In the genomic region with DNA sequence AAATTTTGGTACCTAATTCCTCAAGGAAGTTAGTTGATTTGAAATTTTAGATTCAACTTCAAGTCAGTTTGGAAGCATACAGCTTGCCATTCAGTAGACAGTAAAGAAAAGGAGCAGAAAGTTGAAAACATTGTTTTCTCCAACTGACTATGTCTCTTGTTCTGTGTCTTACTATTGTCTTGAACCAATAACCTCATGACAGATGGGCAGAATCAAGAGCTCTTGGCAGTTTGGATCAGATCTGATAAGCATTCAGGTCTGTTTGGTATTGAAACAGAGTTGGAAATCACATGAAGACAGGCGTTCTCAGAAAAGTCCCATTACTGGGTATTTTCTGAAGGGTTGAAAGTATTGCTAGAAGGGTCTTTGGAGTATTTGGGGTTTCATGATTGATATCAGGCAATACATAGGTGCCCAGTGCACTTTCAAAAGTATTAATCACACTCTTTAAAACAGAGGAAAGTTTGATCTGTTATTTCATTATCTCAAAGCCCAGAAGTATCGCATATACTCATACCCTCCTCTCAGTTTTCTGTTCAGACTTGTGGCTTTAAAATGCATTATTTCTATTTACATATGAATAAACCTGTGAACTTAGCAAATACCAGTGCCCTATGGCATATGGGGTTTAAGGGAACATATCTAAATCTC, we compare ENCODE assay signal across 18 cellular contexts.
"Had no signal": no experiment of that assay in that cellular context is flagged by ENCODE, and none has a peak within 500 bp of the region (broad histone marks: within the 10 kb centered on the region; RNA-seq: fewer than 3 reads in every experiment).

No MANE protein-coding gene starts in this region.

- H3K4me1 Mint-ChIP-seq: activated naive CD4-positive, alpha-beta T cell treated with anti-CD3 and anti-CD28 coated beads, Interleukin-2, amount 50 U/mL, for 24 hours; naive thymus-derived CD8-positive, alpha-beta T cell; stimulated activated naive B cell treated with anti-CD40 and anti-IgM and Interleukin-4, amounts not matched to agents 10 μg/mL and 1 μg/mL and 100 μg/mL, for 72 hours had no signal

- H3K4me3 ChIP-seq: coronary artery, esophagus squamous epithelium, left lung, transverse colon had no signal

- H3K9me3 Mint-ChIP-seq: activated naive CD4-positive, alpha-beta T cell treated with anti-CD3 and anti-CD28 coated beads, Interleukin-2, amount 50 U/mL, for 24 hours; naive thymus-derived CD8-positive, alpha-beta T cell; stimulated activated naive B cell treated with anti-CD40 and anti-IgM and Interleukin-4, amounts not matched to agents 10 μg/mL and 1 μg/mL and 100 μg/mL, for 72 hours had no signal

- H3K27me3 ChIP-seq: esophagus squamous epithelium, left lung, transverse colon had no signal

- H3K4me3 Mint-ChIP-seq: activated naive CD4-positive, alpha-beta T cell treated with anti-CD3 and anti-CD28 coated beads, Interleukin-2, amount 50 U/mL, for 24 hours; naive thymus-derived CD8-positive, alpha-beta T cell; stimulated activated naive B cell treated with anti-CD40 and anti-IgM and Interleukin-4, amounts not matched to agents 10 μg/mL and 1 μg/mL and 100 μg/mL, for 72 hours had no signal

- H3K36me3 Mint-ChIP-seq: activated naive CD4-positive, alpha-beta T cell treated with anti-CD3 and anti-CD28 coated beads, Interleukin-2, amount 50 U/mL, for 24 hours; naive thymus-derived CD8-positive, alpha-beta T cell; stimulated activated naive B cell treated with anti-CD40 and anti-IgM and Interleukin-4, amounts not matched to agents 10 μg/mL and 1 μg/mL and 100 μg/mL, for 72 hours had no signal

- DNase-seq: activated CD4-positive, alpha-beta T cell treated with anti-CD3 and anti-CD28 coated beads, Interleukin-2, amount 50 U/mL, for 1 hour; activated effector memory CD4-positive, alpha-beta T cell treated with Interleukin-2 at 50 U/mL for 16 hours; activated T-cell treated with anti-CD3 and anti-CD28 coated beads for 4 hours; amniotic stem cell; caudate nucleus; effector CD4-positive, alpha-beta T cell; esophagus squamous epithelium; hippocampal formation; kidney; left lung; naive thymus-derived CD8-positive, alpha-beta T cell; posterior cingulate gyrus; retina; stimulated activated naive B cell treated with anti-CD40 and anti-IgM and Interleukin-4, amounts not matched to agents 10 μg/mL and 1 μg/mL and 100 μg/mL, for 72 hours; transverse colon had no signal

- H3K27me3 Mint-ChIP-seq: activated naive CD4-positive, alpha-beta T cell treated with anti-CD3 and anti-CD28 coated beads, Interleukin-2, amount 50 U/mL, for 24 hours; stimulated activated naive B cell treated with anti-CD40 and anti-IgM and Interleukin-4, amounts not matched to agents 10 μg/mL and 1 μg/mL and 100 μg/mL, for 72 hours had no signal

- H3K27ac ChIP-seq: coronary artery, esophagus squamous epithelium, left lung, transverse colon had no signal

- H3K27ac Mint-ChIP-seq: activated naive CD4-positive, alpha-beta T cell treated with anti-CD3 and anti-CD28 coated beads, Interleukin-2, amount 50 U/mL, for 24 hours; naive thymus-derived CD8-positive, alpha-beta T cell; stimulated activated naive B cell treated with anti-CD40 and anti-IgM and Interleukin-4, amounts not matched to agents 10 μg/mL and 1 μg/mL and 100 μg/mL, for 72 hours had no signal

- H3K9me3 ChIP-seq: esophagus squamous epithelium, left lung, transverse colon had no signal

- H3K36me3 ChIP-seq: esophagus squamous epithelium, left lung, transverse colon had no signal

- ATAC-seq: activated CD4-positive, CD25-positive, alpha-beta regulatory T cell treated with anti-CD3 and anti-CD28 coated beads, Interleukin-2, amount 50 U/mL, for 24 hours; left lung; naive thymus-derived CD8-positive, alpha-beta T cell; stimulated activated naive B cell treated with anti-CD40 and anti-IgM and Interleukin-4, amounts not matched to agents 10 μg/mL and 1 μg/mL and 100 μg/mL, for 72 hours had no signal
